25 cellular contexts compared by ENCODE assay signal in genomic region chr7:52325237-52325636, GRCh38.
"Had no signal": no experiment of that assay in that cellular context is flagged by ENCODE, and none has a peak within 500 bp of the region (broad histone marks: within the 10 kb centered on the region; RNA-seq: fewer than 3 reads in every experiment).

No MANE protein-coding gene starts in this region.

- H3K4me3 ChIP-seq: adrenal gland, ascending aorta, heart right ventricle, pancreas, psoas muscle, right atrium auricular region, spleen, tibial artery had no signal

- H3K27ac Mint-ChIP-seq: activated naive CD8-positive, alpha-beta T cell; activated T-helper 2 cell treated with anti-CD3 and anti-CD28 coated beads, Interferon-gamma antibody, Interleukin-2, Interleukin-4, amounts not matched to agents 10 μg/mL and 5 μg/mL and 100 μg/mL, durations not matched to agents 14 hours and 24 hours and 36 hours; nephron; stimulated activated naive CD8-positive, alpha-beta T cell treated with anti-CD3 and anti-CD28 coated beads, Interleukin-15, Interleukin-2, amounts not matched to agents 100 ng/mL and 50 ng/mL, for 24 hours had no signal

- DNase-seq: activated CD8-positive, alpha-beta memory T cell treated with anti-CD3 and anti-CD28 coated beads, Interleukin-2, amount 50 U/mL, for 48 hours; activated naive CD4-positive, alpha-beta T cell; activated T-cell treated with anti-CD3 and anti-CD28 coated beads, Interleukin-2, amount 50 U/mL, for 4 hours; adrenal gland; brain microvascular endothelial cell; caudate nucleus; dermis blood vessel endothelial cell; effector CD8-positive, alpha-beta T cell; erythroblast; foreskin fibroblast; heart right ventricle; islet precursor cell; left cardiac atrium; mesenchymal stem cell; pancreas; psoas muscle; spleen; stimulated activated CD4-positive, alpha-beta T cell treated with anti-CD3 and anti-CD28 coated beads, Interleukin-4, amount 100 ng/mL, for 24 hours; tibial artery had no signal

- ATAC-seq: activated T-cell treated with anti-CD3 and anti-CD28 coated beads, Interleukin-2, amount 50 U/mL, for 4 hours; heart right ventricle; left cardiac atrium; pancreas; psoas muscle had no signal

- H3K27ac ChIP-seq: adrenal gland, ascending aorta, brain microvascular endothelial cell, heart right ventricle, pancreas, psoas muscle, right atrium auricular region, spleen, tibial artery had no signal

- H3K4me1 ChIP-seq: adrenal gland, ascending aorta, heart right ventricle, pancreas, psoas muscle, right atrium auricular region, spleen, tibial artery had no signal

- H3K27me3 Mint-ChIP-seq: activated naive CD8-positive, alpha-beta T cell; stimulated activated naive CD8-positive, alpha-beta T cell treated with anti-CD3 and anti-CD28 coated beads, Interleukin-15, Interleukin-2, amounts not matched to agents 100 ng/mL and 50 ng/mL, for 24 hours had no signal

- H3K36me3 ChIP-seq: adrenal gland, ascending aorta, brain microvascular endothelial cell, heart right ventricle, pancreas, right atrium auricular region, spleen, tibial artery had no signal

- H3K4me1 Mint-ChIP-seq: nephron had no signal

- H3K4me3 Mint-ChIP-seq: activated naive CD8-positive, alpha-beta T cell; activated T-cell treated with anti-CD3 and anti-CD28 coated beads, Interleukin-2, amount 50 U/mL, for 4 hours; nephron; stimulated activated naive CD8-positive, alpha-beta T cell treated with anti-CD3 and anti-CD28 coated beads, Interleukin-15, Interleukin-2, amounts not matched to agents 100 ng/mL and 50 ng/mL, for 24 hours had no signal

- H3K9me3 ChIP-seq: adrenal gland, ascending aorta, pancreas, psoas muscle had no signal

- H3K27me3 ChIP-seq: adrenal gland, ascending aorta, brain microvascular endothelial cell, heart right ventricle, pancreas, right atrium auricular region, spleen, tibial artery had no signal
